8 cellular contexts compared by ENCODE assay signal in the genomic region with DNA sequence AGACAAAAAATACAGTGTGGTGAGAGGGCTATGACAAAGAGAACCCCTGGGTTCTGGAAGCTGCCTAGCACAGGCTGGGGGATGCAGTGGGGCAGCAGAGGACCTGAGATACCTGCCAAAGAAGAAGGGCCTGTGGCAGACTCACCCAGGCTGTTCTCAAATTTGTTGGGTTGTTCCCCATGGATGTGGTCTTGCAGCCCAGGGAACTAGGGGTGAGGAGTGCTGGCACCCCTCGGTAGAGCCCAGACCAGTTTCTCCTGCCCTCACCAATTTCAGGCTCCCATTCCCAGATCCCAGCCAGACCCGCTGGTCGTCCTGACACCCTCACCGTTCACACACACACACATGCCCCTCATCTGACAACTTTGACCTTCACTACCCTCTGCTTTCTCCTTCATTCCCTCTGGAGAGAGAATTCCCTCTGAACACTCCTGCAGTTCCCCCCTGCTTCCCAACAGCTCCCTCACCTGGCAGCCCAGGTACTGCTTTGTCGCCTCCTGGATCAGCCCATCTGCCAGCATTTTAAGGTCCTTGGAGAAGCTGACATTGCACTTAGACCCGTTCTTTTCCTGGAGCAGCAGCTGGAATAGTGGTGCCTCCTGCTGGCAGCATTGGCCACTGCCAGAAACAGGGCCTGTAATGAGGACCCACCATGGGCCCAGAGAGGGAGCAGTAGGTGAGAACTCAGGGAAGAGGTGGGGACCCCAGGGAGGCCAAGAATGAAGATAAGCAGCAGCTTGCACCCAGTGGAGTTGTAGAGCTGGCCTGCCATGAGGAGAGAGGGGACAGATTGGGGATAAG. TPM values are rescaled to one million over a fixed set of nuclear protein-coding genes. Genes with fewer than 3 reads are reported as not detected.
DNase-seq lines count a peak whose midpoint lies in the region; ATAC-seq and TF ChIP-seq lines count a peak whose summit lies in the region.

No MANE protein-coding gene starts in this region.

- H2AFZ ChIP-seq in Loucy (ENCODE audit: low read length) = no peak overlapping the region

- H3K9me3 ChIP-seq in Loucy (ENCODE audit: insufficient read depth, low read depth, low read length) = no peaks in the 10 kb centered on the region
- H3K9me3 ChIP-seq in RWPE2 (ENCODE audit: severe bottlenecking) = no peaks in the 10 kb centered on the region
- no peaks in the 10 kb centered on the region for H3K9me3 ChIP-seq in psoas muscle

- H3K4me1 ChIP-seq in Loucy (ENCODE audit: insufficient read depth, low read length, poor library complexity, severe bottlenecking) (peaks cover 26% of the 10 kb centered on the region), RWPE2 (ENCODE audit: insufficient read depth, poor library complexity, severe bottlenecking) (peaks cover 4% of the 10 kb centered on the region), psoas muscle (no peaks in the 10 kb centered on the region)

- no peaks in the 10 kb centered on the region for H4K20me1 ChIP-seq in Loucy (ENCODE audit: insufficient read depth, low read length, poor library complexity, severe bottlenecking)

- H3K79me2 ChIP-seq in Loucy (ENCODE audit: insufficient read depth, low read length) = peaks cover 6% of the 10 kb centered on the region

- DNase-seq in AG09309 (ENCODE audit: low read depth) = no peak
- no peak for DNase-seq in RWPE2 (ENCODE audit: low spot score)
- peak; percentile 74 for DNase-seq in hepatic stellate cell (ENCODE audit: low spot score)
- peak; percentile 60 to 78 for DNase-seq in psoas muscle

- ATAC-seq in GM18861 (IDR thresholded peaks at IDR 0.05; ENCODE audit: unreplicated experiment) = peak; percentile 35
- peak; percentile 13 for ATAC-seq in RWPE2 (ENCODE audit: low read depth)
- peak; percentile 60 to 76 (median 72) for ATAC-seq in psoas muscle
- ATAC-seq in GM18505 (IDR thresholded peaks at IDR 0.05; ENCODE audit: unreplicated experiment) = no peak

- H3K27ac ChIP-seq in RWPE2 (ENCODE audit: poor library complexity, severe bottlenecking) (no peak overlapping the region), angular gyrus (ENCODE audit: low read depth, low read length) (peak overlapping the region; percentile 93), psoas muscle (no peak overlapping the region)

- H3F3A ChIP-seq in Loucy (ENCODE audit: low read depth) = no peaks in the 10 kb centered on the region

- H3K27me3 ChIP-seq in Loucy (ENCODE audit: insufficient read depth, low read length, poor library complexity, severe bottlenecking) (no peaks in the 10 kb centered on the region), RWPE2 (ENCODE audit: insufficient read depth, poor library complexity, severe bottlenecking) (no peaks in the 10 kb centered on the region), psoas muscle (ENCODE audit: insufficient read depth in 3 of 3, low read length in 2 of 3) (no peaks in the 10 kb centered on the region)

- H3K4me3 ChIP-seq in AG09309 (ENCODE audit: control insufficient read depth, low read depth, low read length) (no peak overlapping the region), Loucy (ENCODE audit: low read length, poor library complexity, severe bottlenecking) (peak overlapping the region; percentile 82), RWPE2 (ENCODE audit: severe bottlenecking) (no peak overlapping the region), psoas muscle (no peak overlapping the region)

- WGBS in psoas muscle, 3 donors = 15 to 30% (median 23%) methylated on average over 6 of the region's 6 CpGs

- intact Hi-C loops in psoas muscle (cut with DNase I) = loop anchor here in 1 of 2 donors (5.0 kb wide), 1 partner anchor 290 kb away; no protein-coding TSS in a partner anchor

- no peaks in the 10 kb centered on the region for H3K36me3 ChIP-seq in Loucy (ENCODE audit: insufficient read depth, low read length)
- H3K36me3 ChIP-seq in RWPE2 (ENCODE audit: low read depth) = no peaks in the 10 kb centered on the region
- H3K36me3 ChIP-seq in psoas muscle (ENCODE audit: insufficient read depth in 1 of 2, low read depth in 1 of 2) = peaks cover 0 to 4% of the 10 kb centered on the region in 2 donors

- H3K9me2 ChIP-seq in Loucy (replicated peaks; ENCODE audit: low read depth, low read length) = no peaks in the 10 kb centered on the region

- no peak for TF ChIP-seq POLR2A in GM18505 (IDR thresholded peaks at IDR 0.05; ENCODE audit: borderline replicate concordance, extremely low read depth, insufficient read depth, insufficient read length)

- H3K4me2 ChIP-seq in Loucy (ENCODE audit: low read depth, low read length, poor library complexity, severe bottlenecking) = peak overlapping the region; percentile 96

- TF ChIP-seq CTCF in AG09309 (IDR thresholded peaks at IDR 0.05; ENCODE audit: control insufficient read depth, insufficient read depth, low read depth, low read length, missing control alignments) = peak; percentile 95
- TF ChIP-seq CTCF in Loucy (conservative IDR thresholded peaks at IDR 0.05; ENCODE audit: low read length) = peak; percentile 98
- peak; percentile 74 for TF ChIP-seq CTCF in RWPE2 (IDR thresholded peaks at IDR 0.05; ENCODE audit: poor library complexity, severe bottlenecking)
- peak; percentile 63 for TF ChIP-seq CTCF in psoas muscle (IDR thresholded peaks at IDR 0.05)

- H3K9ac ChIP-seq in Loucy (ENCODE audit: low read depth, low read length, poor library complexity, severe bottlenecking) = peak overlapping the region; percentile 63

RNA-seq across cellular contexts. Expression of gene GDF11, which starts 5.9 kb away (rescaled TPM):
- total RNA-seq in psoas muscle = 1 to 10 TPM in 3 of 4 donors, under 1 TPM in 1; 0.88 to 4.8 (median 1.4) TPM
- polyA plus RNA-seq in psoas muscle = 1 to 10 TPM in 2 of 3 donors, under 1 TPM in 1; 0.34 to 3.7 (median 2.3) TPM

RNA-seq across cellular contexts. Expression of gene CD63, which starts 8.2 kb away (rescaled TPM):
- total RNA-seq in psoas muscle = 1,000 to 10,000 TPM in 2 of 4 donors, 100 to 1,000 TPM in 2; 592 to 1,401 (median 983) TPM
- polyA plus RNA-seq in psoas muscle = 1,000 to 10,000 TPM; 1,147 to 2,407 (median 1,257) TPM

RNA-seq across cellular contexts. Expression of gene RDH5, which starts 16.8 kb away (rescaled TPM):
- total RNA-seq in psoas muscle = 10 to 100 TPM; 11.4 to 25.4 (median 16.0) TPM
- 10 to 100 TPM in 2 of 3 donors, 1 to 10 TPM in 1; 7.0 to 14.0 (median 11.9) TPM for polyA plus RNA-seq in psoas muscle

RNA-seq across cellular contexts. Expression of gene BLOC1S1, which starts 21.1 kb away (rescaled TPM):
- total RNA-seq in psoas muscle = 100 to 1,000 TPM; 127 to 193 (median 165) TPM
- polyA plus RNA-seq in psoas muscle = 100 to 1,000 TPM; 185 to 260 (median 228) TPM

RNA-seq across cellular contexts. Expression of gene ITGA7, which starts 29.3 kb away (rescaled TPM):
- total RNA-seq in psoas muscle = 100 to 1,000 TPM; 297 to 433 (median 350) TPM
- 100 to 1,000 TPM in 2 of 3 donors, 10 to 100 TPM in 1; 51.8 to 254 (median 152) TPM for polyA plus RNA-seq in psoas muscle

Comparison
In these comparisons a context has a peak if more than half of its experiments do, and no peak if none do; other contexts are left out.
1. DNase-seq: peak in hepatic stellate cell (single experiment) and psoas muscle (2 of 2); none in AG09309 (single experiment) and RWPE2 (single experiment).
2. Peak in every context shown above with its lines, with median percentiles within 50 percentile points of each other: CTCF ChIP-seq.